16 cellular contexts compared by ENCODE assay signal in the genomic region with DNA sequence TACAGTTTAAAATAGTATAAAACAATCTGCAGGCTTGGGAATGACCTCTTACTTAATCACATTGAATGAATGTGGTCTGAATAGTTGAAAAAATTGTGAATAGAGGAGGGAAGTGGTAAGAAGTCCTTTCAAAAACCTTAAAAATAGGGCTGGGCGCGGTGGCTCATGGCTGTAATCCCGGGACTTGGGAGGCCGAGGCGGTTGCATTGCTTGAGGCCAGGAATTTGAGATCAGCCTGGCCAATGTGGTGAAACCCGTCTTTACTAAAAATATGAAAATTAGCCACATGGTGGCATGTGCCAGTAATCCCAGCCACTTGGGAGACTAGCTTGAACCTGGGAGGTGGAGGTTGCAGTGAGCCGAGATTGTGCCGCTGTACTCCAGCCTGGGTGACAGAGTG. TPM values are rescaled to one million over a fixed set of nuclear protein-coding genes. Genes with fewer than 3 reads are reported as not detected.
DNase-seq lines count a peak whose midpoint lies in the region; ATAC-seq, FAIRE-seq and TF ChIP-seq lines count a peak whose summit lies in the region.
"Had no signal": no experiment of that assay in that cellular context is flagged by ENCODE, and none has a peak within 500 bp of the region (broad histone marks: within the 10 kb centered on the region; RNA-seq: fewer than 3 reads in every experiment).

No MANE protein-coding gene starts in this region.

- H3K27me3 ChIP-seq in ACC112 (ENCODE audit: insufficient read depth, low read length), result no peaks in the 10 kb centered on the region
- no peaks in the 10 kb centered on the region for H3K27me3 ChIP-seq in sigmoid colon

- H3K4me1 ChIP-seq in ACC112 (ENCODE audit: control insufficient read depth, insufficient read depth, low read length, unreplicated experiment) (peaks cover 24% of the 10 kb centered on the region), sigmoid colon (peaks cover 0 to 9% (median 4%) of the 10 kb centered on the region in 4 donors)
- H3K4me1 ChIP-seq: Caco-2 had no signal

- H3K27me3 Mint-ChIP-seq in activated CD8-positive, alpha-beta T cell treated with anti-CD3 and anti-CD28 coated beads, Interleukin-2, amount 10 ng/mL, durations not matched to agents 7 days and 5 days (ENCODE audit: low read depth), result no peaks in the 10 kb centered on the region
- H3K27me3 Mint-ChIP-seq: IgD-negative memory B cell had no signal

- no peak overlapping the region for H2AFZ ChIP-seq in ACC112 (ENCODE audit: low read length, unreplicated experiment)
- H2AFZ ChIP-seq: PC-9 had no signal

- H3K79me2 ChIP-seq in ACC112 (ENCODE audit: control insufficient read depth, insufficient read depth, low read length, unreplicated experiment), result peaks cover 5% of the 10 kb centered on the region

- TF ChIP-seq POLR2A in sigmoid colon (IDR thresholded peaks at IDR 0.05), result no peak

- no peak overlapping the region for H3K4me3 Mint-ChIP-seq in activated CD8-positive, alpha-beta T cell treated with anti-CD3 and anti-CD28 coated beads, Interleukin-2, amount 10 ng/mL, durations not matched to agents 7 days and 5 days
- H3K4me3 Mint-ChIP-seq: IgD-negative memory B cell had no signal

- POLR2A ChIA-PET in activated CD8-positive, alpha-beta T cell treated with anti-CD3 and anti-CD28 coated beads, Interleukin-2, amount 10 ng/mL, durations not matched to agents 7 days and 5 days (lab: Charles Lee), result no interaction called here

- H3K9me3 Mint-ChIP-seq in activated CD8-positive, alpha-beta T cell treated with anti-CD3 and anti-CD28 coated beads, Interleukin-2, amount 10 ng/mL, durations not matched to agents 7 days and 5 days (ENCODE audit: insufficient read depth), result peaks cover 7% of the 10 kb centered on the region

- 96 to 98% methylated on average over 8 of the region's 8 CpGs for WGBS in sigmoid colon, 2 donors

- intact Hi-C loops in sigmoid colon (cut with DNase I), result no loop called here

- H3K36me3 ChIP-seq in ACC112 (ENCODE audit: insufficient read depth, low read length) (peaks cover 9% of the 10 kb centered on the region; the same call in 1 of the 2 replicates), sigmoid colon (no peaks in the 10 kb centered on the region)

- CTCF ChIA-PET in activated CD8-positive, alpha-beta T cell treated with anti-CD3 and anti-CD28 coated beads, Interleukin-2, amount 10 ng/mL, durations not matched to agents 7 days and 5 days (lab: Charles Lee), result no interaction called here

- TF ChIP-seq EP300 in sigmoid colon (IDR thresholded peaks at IDR 0.05), result no peak

- H3K27ac Mint-ChIP-seq in activated CD8-positive, alpha-beta T cell treated with anti-CD3 and anti-CD28 coated beads, Interleukin-2, amount 10 ng/mL, durations not matched to agents 7 days and 5 days, result no peak overlapping the region
- H3K27ac Mint-ChIP-seq: IgD-negative memory B cell had no signal

- DNase-seq in LHCN-M2 (ENCODE audit: low read depth) (peak; percentile 67), astrocyte of the hippocampus (ENCODE audit: low read depth, low spot score) (peak; percentile 66), medulla oblongata (ENCODE audit: extremely low spot score) (peak; percentile 27), frontal cortex (ENCODE audit: low spot score in 2 of 2) (no peak), sigmoid colon (no peak)
- no peak for DNase-seq in activated CD8-positive, alpha-beta T cell treated with anti-CD3 and anti-CD28 coated beads, Interleukin-2, amount 10 ng/mL, durations not matched to agents 7 days and 5 days
- DNase-seq: Caco-2, NCI-H1092, NCI-H1694, NCI-H69, PC-9, Right ventricle myocardium superior had no signal

- H3K4me1 Mint-ChIP-seq in activated CD8-positive, alpha-beta T cell treated with anti-CD3 and anti-CD28 coated beads, Interleukin-2, amount 10 ng/mL, durations not matched to agents 7 days and 5 days (ENCODE audit: low read depth), result no peaks in the 10 kb centered on the region

- peaks cover 20% of the 10 kb centered on the region for H3K36me3 Mint-ChIP-seq in activated CD8-positive, alpha-beta T cell treated with anti-CD3 and anti-CD28 coated beads, Interleukin-2, amount 10 ng/mL, durations not matched to agents 7 days and 5 days (ENCODE audit: low read depth)

- TF ChIP-seq CTCF in sigmoid colon (IDR thresholded peaks at IDR 0.05), result no peak

- H3K27ac ChIP-seq in ACC112 (ENCODE audit: low read depth, low read length) (peak overlapping the region; percentile 84), sigmoid colon (no peak overlapping the region)
- H3K27ac ChIP-seq: PC-9 had no signal

- ATAC-seq in HG02588 (IDR thresholded peaks at IDR 0.05; ENCODE audit: unreplicated experiment), result no peak
- no peak for ATAC-seq in activated CD8-positive, alpha-beta T cell treated with anti-CD3 and anti-CD28 coated beads, Interleukin-2, amount 10 ng/mL, durations not matched to agents 7 days and 5 days

- no peak overlapping the region for H3K4me3 ChIP-seq in ACC112 (ENCODE audit: low read depth, low read length)
- no peak overlapping the region for H3K4me3 ChIP-seq in sigmoid colon
- H3K4me3 ChIP-seq: PC-9 had no signal

- no peaks in the 10 kb centered on the region for H3K9me3 ChIP-seq in sigmoid colon

- FAIRE-seq in frontal cortex (lab: Jason Lieb, UNC), result no peak
- FAIRE-seq: H54 had no signal

RNA-seq across cellular contexts. Expression of a gene that starts 36.5 kb away (rescaled TPM):
- 21.3 and 21.8 TPM in 2 replicates for total RNA-seq in LHCN-M2 (2014; rRNA removed)
- 12.1 TPM for polyA plus RNA-seq in LHCN-M2 (2012)
- total RNA-seq in frontal cortex, result 55.0 TPM
- total RNA-seq in activated CD8-positive, alpha-beta T cell treated with anti-CD3 and anti-CD28 coated beads, Interleukin-2, amount 10 ng/mL, durations not matched to agents 7 days and 5 days, result 10 to 100 TPM; 22.7 to 26.1 TPM
- 10 to 100 TPM; 34.6 to 44.9 (median 36.3) TPM for total RNA-seq in sigmoid colon
- 10 to 100 TPM; 12.2 to 15.3 (median 13.8) TPM for polyA plus RNA-seq in sigmoid colon

Comparison
In these comparisons a context has a peak if more than half of its experiments do, and no peak if none do; other contexts are left out.
1. DNase-seq: peak in LHCN-M2 (single experiment), astrocyte of the hippocampus (single experiment) and medulla oblongata (single experiment); none in frontal cortex (0 of 2), activated CD8-positive, alpha-beta T cell treated with anti-CD3 and anti-CD28 coated beads, Interleukin-2, amount 10 ng/mL, durations not matched to agents 7 days and 5 days (single experiment) and sigmoid colon (single experiment).